Comparison of ENCODE assay signal across 8 cellular contexts in genomic region chr19:55146648-55147218, GRCh38.
DNase-seq lines count a peak whose midpoint lies in the region; ATAC-seq and TF ChIP-seq lines count a peak whose summit lies in the region.

No MANE protein-coding gene starts in this region.

- POLR2A ChIA-PET in AG04449 (lab: Yijun Ruan, JAX) = no interaction called here

- CTCF ChIA-PET in AG04449 (lab: Yijun Ruan, JAX) = interaction anchor here (0.6 to 3.3 kb wide), 8 partner anchors 10 to 306 kb away, joined by 3 to 23 read pairs (median 3); partner anchors contain the start of gene TNNI3

- TF ChIP-seq CTCF in AG04449 (IDR thresholded peaks at IDR 0.05; ENCODE audit: insufficient read depth, low read length, missing control alignments) = no peak

- DNase-seq in AG04449 (ENCODE audit: low read depth, low spot score) (no peak), HK-2 (ENCODE audit: unreplicated experiment) (peak; percentile 87), OCI-M1 (lab: John Stamatoyannopoulos, UW) (peak; percentile 80), Ammon's horn (ENCODE audit: low spot score) (no peak)
- no peak for DNase-seq in activated CD4-positive, alpha-beta T cell treated with anti-CD3 and anti-CD28 coated beads, Interleukin-2, amount 50 U/mL, for 1 hour

- no peak for ATAC-seq in GM21619 (IDR thresholded peaks at IDR 0.05; ENCODE audit: unreplicated experiment)
- ATAC-seq in HG02970 (IDR thresholded peaks at IDR 0.05; ENCODE audit: low FRiP score, unreplicated experiment) = no peak

- peak overlapping the region; percentile 15; the same call in 1 of the 2 replicates for H3K4me3 ChIP-seq in AG04449 (ENCODE audit: low read depth, low read length)
- H3K4me3 ChIP-seq in iPS-11a (ENCODE audit: low read depth, low read length) = peak overlapping the region; percentile 47

Comparison
In these comparisons a context has a peak if more than half of its experiments do, and no peak if none do; other contexts are left out.
1. DNase-seq: peak in HK-2 (single experiment) and OCI-M1 (single experiment); none in AG04449 (single experiment), Ammon's horn (single experiment) and activated CD4-positive, alpha-beta T cell treated with anti-CD3 and anti-CD28 coated beads, Interleukin-2, amount 50 U/mL, for 1 hour (single experiment).